In genomic region chr3:159839561-159840379, GRCh38 we compare ENCODE assay signal across 8 cellular contexts. TPM values are rescaled to one million over a fixed set of nuclear protein-coding genes. Genes with fewer than 3 reads are reported as not detected.
DNase-seq lines count a peak whose midpoint lies in the region; ATAC-seq lines count a peak whose summit lies in the region.

Gene SCHIP1, plus strand, starts transcription at chr3:159839861.

- H3K4me1 Mint-ChIP-seq in naive thymus-derived CD4-positive, alpha-beta T cell, result peaks cover 0 to 6% (median 4%) of the 10 kb centered on the region in 7 donors

- peak within 1 kb of the TSS; percentile 40 for H3K27ac ChIP-seq in epithelial cell of prostate
- no peak within 1 kb of the TSS for H3K27ac ChIP-seq in naive thymus-derived CD4-positive, alpha-beta T cell (ENCODE audit: low read depth, low read length)

- no peak within 1 kb of the TSS for H3K4me3 ChIP-seq in naive thymus-derived CD4-positive, alpha-beta T cell (ENCODE audit: low read length)

- H3K36me3 ChIP-seq in naive thymus-derived CD4-positive, alpha-beta T cell (ENCODE audit: control insufficient read depth in 2 of 3, insufficient read depth in 3 of 3, low read length in 3 of 3), result no peaks in the 10 kb centered on the region

- POLR2A ChIA-PET in naive thymus-derived CD4-positive, alpha-beta T cell (lab: Charles Lee), result no interaction called here

- H3K27me3 ChIP-seq in naive thymus-derived CD4-positive, alpha-beta T cell (ENCODE audit: control insufficient read depth in 2 of 2, insufficient read depth in 2 of 2, low read length in 2 of 2), result no peaks in the 10 kb centered on the region

- peaks cover 15 to 54% (median 28%) of the 10 kb centered on the region in 5 donors for H3K27me3 Mint-ChIP-seq in naive thymus-derived CD4-positive, alpha-beta T cell

- intact Hi-C loops in naive thymus-derived CD4-positive, alpha-beta T cell (cut with micrococcal nuclease), result no loop called here

- H3K9me3 ChIP-seq in naive thymus-derived CD4-positive, alpha-beta T cell (ENCODE audit: control insufficient read depth in 2 of 3, low read length in 3 of 3), result no peaks in the 10 kb centered on the region

- H3K4me1 ChIP-seq in naive thymus-derived CD4-positive, alpha-beta T cell (ENCODE audit: control insufficient read depth in 2 of 2, insufficient read depth in 2 of 2, low read length in 2 of 2), result no peaks in the 10 kb centered on the region

- no peaks in the 10 kb centered on the region for H3K9me3 Mint-ChIP-seq in naive thymus-derived CD4-positive, alpha-beta T cell

- ATAC-seq in GM19463 (IDR thresholded peaks at IDR 0.05; ENCODE audit: unreplicated experiment), result peak; percentile 66
- ATAC-seq in naive thymus-derived CD4-positive, alpha-beta T cell, result peak; percentile 58
- ATAC-seq in GM19455 (IDR thresholded peaks at IDR 0.05; ENCODE audit: unreplicated experiment), result no peak
- ATAC-seq in GM21515 (IDR thresholded peaks at IDR 0.05; ENCODE audit: unreplicated experiment), result no peak
- no peak for ATAC-seq in HG03439 (IDR thresholded peaks at IDR 0.05; ENCODE audit: unreplicated experiment)

- H3K27ac Mint-ChIP-seq in naive thymus-derived CD4-positive, alpha-beta T cell, result no peak within 1 kb of the TSS

- DNase-seq in NCI-H2227 treated with DMSO at 0.1 percent for 48 hours (lab: John Stamatoyannopoulos, UW) (peak; percentile 71), epithelial cell of prostate (ENCODE audit: low read depth, low spot score) (no peak), amniotic stem cell (lab: John Stamatoyannopoulos, UW) (no peak)
- peak in 1 of 9 donors; percentile 6 for DNase-seq in naive thymus-derived CD4-positive, alpha-beta T cell

- CTCF ChIA-PET in naive thymus-derived CD4-positive, alpha-beta T cell (lab: Charles Lee), result no interaction called here

- H3K4me3 Mint-ChIP-seq in naive thymus-derived CD4-positive, alpha-beta T cell, result peak within 1 kb of the TSS in 7 of 10 donors; percentile 10 to 77 (median 48)

- H3K36me3 Mint-ChIP-seq in naive thymus-derived CD4-positive, alpha-beta T cell, result no peaks in the 10 kb centered on the region

RNA-seq across cellular contexts. Expression of gene SCHIP1, which starts in this region (rescaled TPM):
- not detected for total RNA-seq in naive thymus-derived CD4-positive, alpha-beta T cell
- not detected for polyA plus RNA-seq in naive thymus-derived CD4-positive, alpha-beta T cell

Comparison
In these comparisons a context has a peak if more than half of its experiments do, and no peak if none do; other contexts are left out.
1. Peak in ATAC-seq in naive thymus-derived CD4-positive, alpha-beta T cell; RNA of the gene not detected or under 1 TPM.